In genomic region chr1:172180886-172181285, GRCh38 we compare ENCODE assay signal across 8 cellular contexts.
DNase-seq lines count a peak whose midpoint lies in the region; ATAC-seq and TF ChIP-seq lines count a peak whose summit lies in the region.

No MANE protein-coding gene starts in this region.

- H3K27me3 ChIP-seq in mucosa of stomach (ENCODE audit: control insufficient read depth, insufficient read depth, low read length), result no peaks in the 10 kb centered on the region
- H3K27me3 ChIP-seq in tibial artery, result no peaks in the 10 kb centered on the region

- H3K4me3 ChIP-seq in mucosa of stomach (ENCODE audit: low read length) (peak overlapping the region; percentile 4), tibial artery (peak overlapping the region; percentile 19 to 21)

- DNase-seq in T-helper 2 cell treated with Interferon-gamma antibody and Interleukin-4, amounts not matched to agents 5 μg/mL and 100 μg/mL, for 36 hours (ENCODE audit: low spot score), result peak; percentile 36
- peak; percentile 34 to 67 for DNase-seq in tibial artery
- no peak for DNase-seq in DMS 273 treated with DMSO at 0.1 percent for 48 hours (lab: John Stamatoyannopoulos, UW)
- no peak for DNase-seq in ecto neural progenitor cell (ENCODE audit: low spot score)

- H3K4me1 ChIP-seq in mucosa of stomach (ENCODE audit: control insufficient read depth, insufficient read depth, low read length), result peaks cover 47% of the 10 kb centered on the region
- H3K4me1 ChIP-seq in tibial artery, result peaks cover 0 to 33% (median 7%) of the 10 kb centered on the region in 4 donors

- TF ChIP-seq CTCF in tibial artery (IDR thresholded peaks at IDR 0.05), result no peak

- H3K9me3 Mint-ChIP-seq in T-helper 2 cell treated with Interferon-gamma antibody and Interleukin-4, amounts not matched to agents 5 μg/mL and 100 μg/mL, for 36 hours, result no peaks in the 10 kb centered on the region

- H3K9ac ChIP-seq in mucosa of stomach (ENCODE audit: low read length), result peak overlapping the region; percentile 59

- H3K36me3 Mint-ChIP-seq in T-helper 2 cell treated with Interferon-gamma antibody and Interleukin-4, amounts not matched to agents 5 μg/mL and 100 μg/mL, for 36 hours (ENCODE audit: low read depth), result peaks cover 6% of the 10 kb centered on the region

- H3K27ac Mint-ChIP-seq in T-helper 2 cell treated with Interferon-gamma antibody and Interleukin-4, amounts not matched to agents 5 μg/mL and 100 μg/mL, for 36 hours, result peak overlapping the region; percentile 97

- H3K9me3 ChIP-seq in mucosa of stomach (ENCODE audit: control insufficient read depth, low read length) (no peaks in the 10 kb centered on the region), tibial artery (no peaks in the 10 kb centered on the region)

- peak overlapping the region; percentile 78 for H3K4me3 Mint-ChIP-seq in T-helper 2 cell treated with Interferon-gamma antibody and Interleukin-4, amounts not matched to agents 5 μg/mL and 100 μg/mL, for 36 hours

- peak; percentile 70 for ATAC-seq in GM18868 (IDR thresholded peaks at IDR 0.05; ENCODE audit: unreplicated experiment)
- ATAC-seq in HG02884 (IDR thresholded peaks at IDR 0.05; ENCODE audit: unreplicated experiment), result peak; percentile 51

- H3K36me3 ChIP-seq in mucosa of stomach (ENCODE audit: control insufficient read depth, insufficient read depth, low read length) (no peaks in the 10 kb centered on the region), tibial artery (no peaks in the 10 kb centered on the region)

- intact Hi-C loops in tibial artery (cut with DNase I; ENCODE audit: low total_unique reads), result no loop called here

- peaks cover 46% of the 10 kb centered on the region for H3K4me1 Mint-ChIP-seq in T-helper 2 cell treated with Interferon-gamma antibody and Interleukin-4, amounts not matched to agents 5 μg/mL and 100 μg/mL, for 36 hours (ENCODE audit: low read depth)

- H3K27ac ChIP-seq in cingulate gyrus (ENCODE audit: low read depth, low read length) (peak overlapping the region; percentile 57), tibial artery (peak overlapping the region; percentile 59 to 76)

- no peaks in the 10 kb centered on the region for H3K27me3 Mint-ChIP-seq in T-helper 2 cell treated with Interferon-gamma antibody and Interleukin-4, amounts not matched to agents 5 μg/mL and 100 μg/mL, for 36 hours (ENCODE audit: low read depth)

Comparison
In these comparisons a context has a peak if more than half of its experiments do, and no peak if none do; other contexts are left out.
1. DNase-seq: peak in T-helper 2 cell treated with Interferon-gamma antibody and Interleukin-4, amounts not matched to agents 5 μg/mL and 100 μg/mL, for 36 hours (single experiment) and tibial artery (2 of 2); none in DMS 273 treated with DMSO at 0.1 percent for 48 hours (single experiment) and ecto neural progenitor cell (single experiment).